Comparison of ENCODE assay signal across 8 cellular contexts in the genomic region with DNA sequence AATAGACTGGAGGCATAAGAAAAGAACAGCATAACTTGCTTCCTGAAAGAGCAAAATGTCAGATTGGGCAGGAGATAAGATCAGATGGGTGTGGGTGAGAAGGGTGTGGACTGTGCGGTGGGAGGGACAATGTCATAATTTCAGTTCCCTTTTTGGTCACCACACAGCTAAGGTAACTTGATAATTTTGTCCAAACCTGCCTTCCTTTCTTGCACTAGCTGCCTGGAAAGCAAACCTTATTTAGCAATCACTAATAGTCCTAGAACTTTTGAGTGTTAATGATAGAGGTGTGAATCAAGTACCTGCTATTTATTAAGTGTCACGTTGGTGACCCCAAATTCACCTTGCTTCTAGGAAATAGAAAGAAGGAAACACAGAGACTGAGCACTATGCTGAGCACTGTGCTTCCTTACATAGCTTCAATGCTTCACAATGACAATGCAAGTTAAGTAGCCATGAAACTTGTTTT.
DNase-seq lines count a peak whose midpoint lies in the region; ATAC-seq lines count a peak whose summit lies in the region.

No MANE protein-coding gene starts in this region.

- ATAC-seq in GM18517 (IDR thresholded peaks at IDR 0.05; ENCODE audit: unreplicated experiment) (peak; percentile 87), HG02678 (IDR thresholded peaks at IDR 0.05; ENCODE audit: unreplicated experiment) (peak; percentile 83)

- DNase-seq in NOMO-1 treated with dmso at 0.1 percent for 144 hours (lab: John Stamatoyannopoulos, UW; ENCODE audit: unreplicated experiment) = peak; percentile 97
- DNase-seq in central memory CD4-positive, alpha-beta T cell = peak; percentile 76
- DNase-seq in NCI-H1930 (lab: John Stamatoyannopoulos, UW) = no peak
- DNase-seq in D341Med (ENCODE audit: low spot score) = no peak
- DNase-seq in NCI-H1105 (lab: John Stamatoyannopoulos, UW) = no peak
- no peak for DNase-seq in NCI-H82 (lab: John Stamatoyannopoulos, UW)

Comparison
In these comparisons a context has a peak if more than half of its experiments do, and no peak if none do; other contexts are left out.
1. DNase-seq: peak in NOMO-1 treated with dmso at 0.1 percent for 144 hours (single experiment) and central memory CD4-positive, alpha-beta T cell (single experiment); none in NCI-H1930 (0 of 2), D341Med (single experiment), NCI-H1105 (single experiment) and NCI-H82 (single experiment).